Comparison of ENCODE assay signal across 14 cellular contexts in the genomic region with DNA sequence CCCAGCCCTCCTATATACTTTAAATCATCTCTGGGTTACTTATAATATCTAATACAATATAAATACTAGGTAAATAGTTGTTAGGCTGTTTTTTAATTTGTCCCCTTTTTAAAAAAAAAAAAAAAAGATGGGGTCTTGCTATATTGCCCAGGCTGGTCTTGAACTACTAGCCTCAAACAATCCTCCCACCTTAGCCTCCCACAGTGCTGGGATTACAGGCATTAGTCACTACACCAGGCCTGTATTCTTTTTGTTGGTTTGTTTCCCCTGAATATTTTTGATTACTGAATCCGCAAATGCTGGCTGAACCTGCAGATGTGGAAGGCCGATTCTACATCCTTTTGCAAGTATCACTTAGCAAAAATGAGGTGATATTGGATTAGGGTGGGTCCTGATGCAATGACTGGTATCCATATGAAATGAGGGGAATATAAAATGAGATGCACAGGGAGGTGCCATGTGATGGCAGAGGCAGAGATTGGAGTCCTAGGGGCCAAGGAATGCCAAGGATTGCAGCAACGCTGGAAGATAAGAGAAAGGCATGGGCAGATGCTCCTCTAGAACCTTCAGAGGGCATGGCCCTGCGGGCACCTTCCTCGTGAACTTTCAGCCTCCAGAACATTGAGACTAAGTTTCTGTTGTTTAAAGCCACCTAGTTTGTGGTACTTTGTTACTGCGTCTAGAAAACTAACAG. TPM values are rescaled to one million over a fixed set of nuclear protein-coding genes. Genes with fewer than 3 reads are reported as not detected.
DNase-seq lines count a peak whose midpoint lies in the region; ATAC-seq, FAIRE-seq and TF ChIP-seq lines count a peak whose summit lies in the region.
"Had no signal": no experiment of that assay in that cellular context is flagged by ENCODE, and none has a peak within 500 bp of the region (broad histone marks: within the 10 kb centered on the region; RNA-seq: fewer than 3 reads in every experiment).

No MANE protein-coding gene starts in this region.

- TF ChIP-seq POLR2A in K562 (conservative IDR thresholded peaks at IDR 0.05) (no peak), transverse colon (IDR thresholded peaks at IDR 0.05) (no peak)

- H3K4me1 ChIP-seq in K562 (replicated peaks in 1 of 2; ENCODE audit: control insufficient read depth in 2 of 2, insufficient read depth in 2 of 2, low read length in 2 of 2) (no peaks in the 10 kb centered on the region; a peak in 2 of 5 replicates), mucosa of rectum (ENCODE audit: control insufficient read depth in 2 of 2, insufficient read depth in 2 of 2, low read length in 2 of 2) (peaks cover 32 to 45% of the 10 kb centered on the region in 2 donors), transverse colon (peaks cover 9 to 67% (median 47%) of the 10 kb centered on the region in 4 donors)

- peaks cover 29% of the 10 kb centered on the region; the same call in 1 of the 2 replicates for H4K20me1 ChIP-seq in K562 (replicated peaks; ENCODE audit: control insufficient read depth, insufficient read depth, low read length)

- no peak overlapping the region for H3K4me3 ChIP-seq in K562
- peak overlapping the region in 1 of 2 donors; percentile 34 for H3K4me3 ChIP-seq in mucosa of rectum (ENCODE audit: low read length in 2 of 2)
- no peak overlapping the region for H3K4me3 ChIP-seq in transverse colon
- H3K4me3 ChIP-seq: HAP-1 had no signal

- H3K27ac ChIP-seq in K562 (ENCODE audit: extremely low read depth, low read depth, low read length): no peak overlapping the region
- H3K27ac ChIP-seq in mucosa of rectum (ENCODE audit: low read depth in 2 of 2, low read length in 2 of 2): peak overlapping the region; percentile 77
- peak overlapping the region; percentile 66 to 77 (median 70) for H3K27ac ChIP-seq in transverse colon
- H3K27ac ChIP-seq: C4-2B had no signal

- TF ChIP-seq CTCF in K562 (IDR thresholded peaks at IDR 0.05 in 2 of 3, conservative IDR thresholded peaks at IDR 0.05 in 1 of 3; ENCODE audit: insufficient read depth in 2 of 3, low read depth in 1 of 3, low read length in 3 of 3) (no peak), transverse colon (IDR thresholded peaks at IDR 0.05) (no peak)

- CTCF ChIA-PET in K562 (lab: Yijun Ruan, JAX; ENCODE audit: low intra/inter-chr PET ratio): no interaction called here

- peaks cover 23% of the 10 kb centered on the region; the same call in 2 of the 3 replicates for H3K36me3 ChIP-seq in K562 (ENCODE audit: control insufficient read depth, insufficient read depth, low read length)
- H3K36me3 ChIP-seq in mucosa of rectum (ENCODE audit: control insufficient read depth in 2 of 2, insufficient read depth in 2 of 2, low read length in 2 of 2): peaks cover 0 to 1% of the 10 kb centered on the region in 2 donors
- H3K36me3 ChIP-seq in transverse colon: no peaks in the 10 kb centered on the region
- H3K36me3 ChIP-seq: HAP-1 had no signal

- no peaks in the 10 kb centered on the region for H3K9me1 ChIP-seq in K562 (ENCODE audit: control insufficient read depth, insufficient read depth, low read length)

- intact Hi-C loops in Right ventricle myocardium inferior (cut with DNase I): no loop called here
- intact Hi-C loops in cardiac septum (cut with DNase I): no loop called here
- intact Hi-C loops in K562 (cut with micrococcal nuclease): no loop called here
- intact Hi-C loops in transverse colon (cut with DNase I; ENCODE audit: low total_unique reads): no loop called here

- H3K4me3 Mint-ChIP-seq in stimulated activated naive CD8-positive, alpha-beta T cell treated with anti-CD3 and anti-CD28 coated beads, Interleukin-15, amount 100 ng/mL, for 72 hours: no peak overlapping the region

- ATAC-seq in Right ventricle myocardium inferior (no peak), K562 (no peak)
- ATAC-seq in stimulated activated naive CD8-positive, alpha-beta T cell treated with anti-CD3 and anti-CD28 coated beads, Interleukin-15, amount 100 ng/mL, for 72 hours: no peak

- no peak for FAIRE-seq in K562 (lab: Jason Lieb, UNC)
- FAIRE-seq: A204.1, GM19239 had no signal

- no peak overlapping the region for H3K4me2 ChIP-seq in K562 (ENCODE audit: insufficient read depth, low read length)

- H3K9me3 ChIP-seq in K562 (replicated peaks; ENCODE audit: control insufficient read depth, insufficient read depth, low read depth, low read length): no peaks in the 10 kb centered on the region
- H3K9me3 ChIP-seq in mucosa of rectum (ENCODE audit: control insufficient read depth in 2 of 2, low read length in 2 of 2): no peaks in the 10 kb centered on the region
- no peaks in the 10 kb centered on the region for H3K9me3 ChIP-seq in transverse colon
- H3K9me3 ChIP-seq: HAP-1 had no signal

- TF ChIP-seq EP300 in K562 (IDR thresholded peaks at IDR 0.05; ENCODE audit: low read length): no peak
- TF ChIP-seq EP300 in transverse colon (IDR thresholded peaks at IDR 0.05; ENCODE audit: low read depth): no peak

- BruUV-seq in K562 (replicated peaks; lab: Mats Ljungman, UMichigan): no TSS peak

- WGBS in K562 (ENCODE audit: insufficient coverage, low coverage, missing lambda C conversion rate): 89% methylated on average over 6 of the region's 6 CpGs
- 78 to 80% methylated on average over 1 to 6 of the region's 6 CpGs for WGBS in transverse colon (ENCODE audit: low coverage in 1 of 2), 2 donors

- no peak overlapping the region for H2AFZ ChIP-seq in K562 (ENCODE audit: low read depth, low read length)

- DNase-seq in Right ventricle myocardium inferior (ENCODE audit: missing footprints) (peak; percentile 11), cardiac septum (ENCODE audit: low spot score) (no peak), K562 (ENCODE audit: extremely low read depth in 1 of 4, low spot score in 3 of 4) (no peak), transverse colon (no peak), middle frontal gyrus (ENCODE audit: extremely low spot score, low spot score) (no peak), HuH-7 (ENCODE audit: low spot score) (no peak)
- DNase-seq in stimulated activated naive CD8-positive, alpha-beta T cell treated with anti-CD3 and anti-CD28 coated beads, Interleukin-15, amount 100 ng/mL, for 72 hours: no peak
- DNase-seq: GF-D8, NCI-H1048 had no signal

- no peak overlapping the region for H3K9ac ChIP-seq in K562 (ENCODE audit: insufficient read depth in 1 of 2, low read depth in 2 of 2, low read length in 2 of 2)
- no peak overlapping the region for H3K9ac ChIP-seq in mucosa of rectum (ENCODE audit: low read depth in 1 of 2, low read length in 2 of 2)

- in situ Hi-C loops in K562 (cut with MboI): no loop called here
- in situ Hi-C loops in transverse colon (cut with MboI; ENCODE audit: low pct_ligation_motif_present in 1 of 4, low pct_unique_long_range_greater_than_20kb in 1 of 4, low sequenced_read_pairs in 3 of 4): no loop called here

- peaks cover 78% of the 10 kb centered on the region for H3K79me2 ChIP-seq in K562 (ENCODE audit: control insufficient read depth, insufficient read depth, low read length)

- H3K4me1 Mint-ChIP-seq in stimulated activated naive CD8-positive, alpha-beta T cell treated with anti-CD3 and anti-CD28 coated beads, Interleukin-15, amount 100 ng/mL, for 72 hours: peaks cover 68% of the 10 kb centered on the region

- no peak for TF ChIP-seq RAD21 in K562 (CRISPR knock-in tag; conservative IDR thresholded peaks at IDR 0.05 in 1 of 2, IDR thresholded peaks at IDR 0.05 in 1 of 2)

- H3K27me3 ChIP-seq in K562 (ENCODE audit: control insufficient read depth in 2 of 2, insufficient read depth in 2 of 2, low read length in 2 of 2) (no peaks in the 10 kb centered on the region), mucosa of rectum (ENCODE audit: control insufficient read depth in 2 of 2, insufficient read depth in 2 of 2, low read length in 2 of 2) (no peaks in the 10 kb centered on the region), transverse colon (no peaks in the 10 kb centered on the region)

- H3K27ac Mint-ChIP-seq in stimulated activated naive CD8-positive, alpha-beta T cell treated with anti-CD3 and anti-CD28 coated beads, Interleukin-15, amount 100 ng/mL, for 72 hours: no peak overlapping the region

- no peaks in the 10 kb centered on the region for H3K9me3 Mint-ChIP-seq in stimulated activated naive CD8-positive, alpha-beta T cell treated with anti-CD3 and anti-CD28 coated beads, Interleukin-15, amount 100 ng/mL, for 72 hours

- H3K27me3 Mint-ChIP-seq in stimulated activated naive CD8-positive, alpha-beta T cell treated with anti-CD3 and anti-CD28 coated beads, Interleukin-15, amount 100 ng/mL, for 72 hours: no peaks in the 10 kb centered on the region

- POLR2A ChIA-PET in K562 (lab: Yijun Ruan, JAX): no interaction called here

TF ChIP-seq in K562, 482 proteins besides CTCF, POLR2A, EP300 and RAD21:
- TF ChIP-seq ZNF121 (CRISPR knock-in tag; conservative IDR thresholded peaks at IDR 0.05) (peak; percentile 79), SRSF7 (optimal IDR thresholded peaks at IDR 0.05; ENCODE audit: low read depth, low read length) (no peak)
TF ChIP-seq in K562: peak in this region for 1.

RNA-seq across cellular contexts. Expression of gene SSBP3, which starts 58.8 kb away (rescaled TPM):
- total RNA-seq in Right ventricle myocardium inferior: 53.6 TPM
- total RNA-seq in cardiac septum: 45.4 TPM
- 55.7 and 82.4 TPM in 2 replicates for total RNA-seq in K562 (2011; cell fraction: chromatin; rRNA removed; ENCODE audit: low replicate concordance)
- 34.6 and 49.5 TPM in 2 replicates for total RNA-seq in K562 (2011; cell fraction: nucleolus; rRNA removed)
- total RNA-seq in K562 (2011; cell fraction: nucleoplasm; rRNA removed): 48.8 and 81.9 TPM in 2 replicates
- total RNA-seq in K562 (2014; rRNA removed): 23.8 and 36.9 TPM in 2 replicates
- 33.8 and 44.0 TPM in 2 replicates for total RNA-seq in K562 (2014; rRNA removed; fragmentation: Illumina TruSeq; extraction: Trizol)
- total RNA-seq in K562 (2015; rRNA removed; fragmentation: Illumina TruSeq; extraction: Trizol): 39.8 and 45.1 TPM in 2 replicates
- 102 and 106 TPM in 2 replicates for total RNA-seq in K562 (2021)
- 17.6 and 43.9 TPM in 2 replicates for polyA plus RNA-seq in K562 (2011; rRNA removed)
- 18.4 and 40.7 TPM in 2 replicates for polyA plus RNA-seq in K562 (2011; cell fraction: cytosol; rRNA removed)
- polyA plus RNA-seq in K562 (2011; cell fraction: nucleus; rRNA removed): 39.0 and 40.4 TPM in 2 replicates
- 79.9 and 107 TPM in 2 replicates for polyA plus RNA-seq in K562 (2012)
- 107 and 108 TPM in 2 replicates for polyA plus RNA-seq in K562 (2014; fragmentation: Illumina TruSeq; extraction: Trizol)
- polyA plus RNA-seq in K562 (2014; fragmentation: Nextera tagmentation; extraction: Ambion mirVana): 1 to 10 TPM; 8.7 TPM
- 51.4 and 68.8 TPM in 2 replicates for polyA plus RNA-seq in K562 (2014; rRNA removed)
- polyA minus RNA-seq in K562 (2011; rRNA and poly(A)+ RNA removed): 13.2 and 17.4 TPM in 2 replicates
- polyA minus RNA-seq in K562 (2011; cell fraction: cytosol; rRNA and poly(A)+ RNA removed): 21.6 and 33.8 TPM in 2 replicates
- 9.7 and 14.1 TPM in 2 replicates for polyA minus RNA-seq in K562 (2011; cell fraction: nucleus; rRNA and poly(A)+ RNA removed)
- total RNA-seq in transverse colon: 100 to 1,000 TPM in 1 of 4 donors, 10 to 100 TPM in 3; 28.7 to 162 (median 37.0) TPM
